In the genomic region with DNA sequence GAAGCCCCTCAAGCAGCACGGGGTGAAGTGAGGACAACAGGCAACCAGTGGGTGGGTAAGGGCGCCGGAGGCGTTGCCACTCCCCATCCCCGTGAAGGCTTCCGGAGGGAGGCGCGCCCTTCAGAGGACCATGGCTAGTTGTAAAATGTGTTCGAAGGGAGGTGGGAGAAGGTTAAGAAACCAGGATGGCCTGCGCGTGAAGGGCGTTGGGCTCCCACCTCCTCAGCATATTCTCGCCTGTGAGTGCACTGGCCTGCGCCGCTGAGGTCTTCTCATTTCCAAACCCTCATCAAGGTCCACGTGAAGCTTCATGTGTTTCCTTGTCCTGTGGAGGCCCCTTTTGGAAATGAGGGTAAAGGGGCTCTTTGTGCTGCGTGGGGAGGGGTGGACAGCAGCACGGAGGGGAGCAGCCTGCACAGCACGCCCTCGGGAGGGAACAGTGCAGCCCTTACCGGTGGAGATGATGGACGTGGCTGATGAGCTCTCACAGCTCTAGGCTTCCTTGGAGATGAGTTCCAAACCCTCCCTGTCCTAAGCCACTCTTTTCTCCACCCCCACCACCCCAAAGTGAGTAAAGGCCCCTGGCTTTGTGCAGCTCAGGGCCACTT, we compare ENCODE assay signal across 22 cellular contexts. TPM values are rescaled to one million over a fixed set of nuclear protein-coding genes. Genes with fewer than 3 reads are reported as not detected.
"Had no signal": no experiment of that assay in that cellular context is flagged by ENCODE, and none has a peak within 500 bp of the region (broad histone marks: within the 10 kb centered on the region; RNA-seq: fewer than 3 reads in every experiment).

No MANE protein-coding gene starts in this region.

- H3K4me3 Mint-ChIP-seq: activated naive CD8-positive, alpha-beta T cell treated with anti-CD3 and anti-CD28 coated beads, Interleukin-2, amount 50 U/mL, for 24 hours; activated T-helper 1 cell treated with anti-CD3 and anti-CD28 coated beads, Interleukin-12 subunit alpha, Interleukin-12 subunit beta, Interleukin-2, Interleukin-4 antibody, amounts not matched to agents 30 ng/mL and 10 ng/mL and 1 ng/mL, durations not matched to agents 14 hours and 24 hours and 36 hours; mesothelial cell of epicardium; naive thymus-derived CD8-positive, alpha-beta T cell; neural progenitor cell had no signal

- ATAC-seq: activated naive CD8-positive, alpha-beta T cell treated with anti-CD3 and anti-CD28 coated beads, Interleukin-2, amount 50 U/mL, for 24 hours; heart left ventricle; left colon; lower lobe of right lung; naive thymus-derived CD8-positive, alpha-beta T cell; stimulated activated naive CD8-positive, alpha-beta T cell treated with anti-CD3 and anti-CD28 coated beads, Interleukin-15, Interleukin-2, amounts not matched to agents 100 U/mL and 50 U/mL, for 24 hours had no signal

- H3K4me1 ChIP-seq: heart left ventricle, lower lobe of right lung, neural progenitor cell, thyroid gland, uterus had no signal

- H3K27ac Mint-ChIP-seq: activated naive CD8-positive, alpha-beta T cell treated with anti-CD3 and anti-CD28 coated beads, Interleukin-2, amount 50 U/mL, for 24 hours; activated T-helper 1 cell treated with anti-CD3 and anti-CD28 coated beads, Interleukin-12 subunit alpha, Interleukin-12 subunit beta, Interleukin-2, Interleukin-4 antibody, amounts not matched to agents 30 ng/mL and 10 ng/mL and 1 ng/mL, durations not matched to agents 14 hours and 24 hours and 36 hours; neural progenitor cell; progenitor cell of endocrine pancreas had no signal

- H2AFZ ChIP-seq: neural progenitor cell had no signal

- H3K27me3 ChIP-seq: heart left ventricle, neural progenitor cell, thyroid gland, uterus had no signal

- H3K9ac ChIP-seq: neural progenitor cell had no signal

- DNase-seq: activated CD4-positive, CD25-positive, alpha-beta regulatory T cell treated with anti-CD3 and anti-CD28 coated beads, Interleukin-2, amount 50 U/mL, for 72 hours; activated gamma-delta T cell; activated naive CD4-positive, alpha-beta T cell treated with anti-CD3 and anti-CD28 coated beads, Interleukin-2, amount 50 U/mL, for 16 hours; activated naive CD8-positive, alpha-beta T cell treated with anti-CD3 and anti-CD28 coated beads, Interleukin-2, amount 50 U/mL, for 24 hours; cerebellar nuclear complex; cortex of kidney; heart left ventricle; left colon; lower lobe of right lung; naive thymus-derived CD8-positive, alpha-beta T cell; stimulated activated CD4-positive, alpha-beta T cell treated with anti-CD3 and anti-CD28 coated beads, Interleukin-4, amount 100 ng/mL, for 24 hours; stimulated activated naive CD8-positive, alpha-beta T cell treated with anti-CD3 and anti-CD28 coated beads, Interleukin-15, Interleukin-2, amounts not matched to agents 100 U/mL and 50 U/mL, for 24 hours; substantia nigra; thyroid gland; uterus; WERI-Rb-1 had no signal

- H3K27me3 Mint-ChIP-seq: activated naive CD8-positive, alpha-beta T cell treated with anti-CD3 and anti-CD28 coated beads, Interleukin-2, amount 50 U/mL, for 24 hours; progenitor cell of endocrine pancreas had no signal

- H3K4me3 ChIP-seq: heart left ventricle, lower lobe of right lung, neural progenitor cell, thyroid gland, uterus had no signal

- H3K9me3 Mint-ChIP-seq: activated T-helper 1 cell treated with anti-CD3 and anti-CD28 coated beads, Interleukin-12 subunit alpha, Interleukin-12 subunit beta, Interleukin-2, Interleukin-4 antibody, amounts not matched to agents 30 ng/mL and 10 ng/mL and 1 ng/mL, durations not matched to agents 14 hours and 24 hours and 36 hours had no signal

- H3K36me3 Mint-ChIP-seq: mesothelial cell of epicardium, neural progenitor cell had no signal

- H3K9me3 ChIP-seq: lower lobe of right lung, thyroid gland, uterus had no signal

- H3K27ac ChIP-seq: epithelial cell of prostate, heart left ventricle, lower lobe of right lung, neural progenitor cell, thyroid gland, uterus, WERI-Rb-1 had no signal

- H3K36me3 ChIP-seq: heart left ventricle, lower lobe of right lung, neural progenitor cell, thyroid gland, uterus, WERI-Rb-1 had no signal

- H3K4me2 ChIP-seq: neural progenitor cell had no signal

RNA-seq across cellular contexts. Expression of gene TEX29, which starts 8.5 kb away (rescaled TPM):
- total RNA-seq: fibroblast of villous mesenchyme, thyroid gland had no signal
- polyA plus RNA-seq: naive thymus-derived CD8-positive, alpha-beta T cell had no signal
